17 cellular contexts compared by ENCODE assay signal in the genomic region with DNA sequence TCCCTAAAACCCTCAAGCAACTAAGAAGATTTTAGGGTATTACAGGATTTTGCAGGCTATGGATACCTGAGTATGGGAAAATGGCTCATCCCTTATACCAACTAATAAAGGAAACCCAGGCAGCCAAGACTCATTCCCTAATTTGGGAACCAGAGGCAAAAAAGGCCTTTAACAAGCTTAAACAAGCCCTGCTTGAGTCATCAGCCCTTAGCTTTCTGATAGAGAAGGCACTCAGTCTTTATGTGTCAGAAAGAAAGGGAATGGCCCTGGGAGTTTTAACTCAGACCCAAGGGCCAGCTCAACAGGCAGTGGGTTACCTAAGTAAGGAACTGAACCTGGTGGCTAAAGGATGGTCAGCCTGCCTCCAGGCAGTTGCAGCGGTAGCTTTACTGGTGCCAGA.
DNase-seq lines count a peak whose midpoint lies in the region; TF ChIP-seq lines count a peak whose summit lies in the region.
"Had no signal": no experiment of that assay in that cellular context is flagged by ENCODE, and none has a peak within 500 bp of the region (broad histone marks: within the 10 kb centered on the region; RNA-seq: fewer than 3 reads in every experiment).

No MANE protein-coding gene starts in this region.

- H3K27me3 ChIP-seq in endodermal cell (ENCODE audit: control insufficient read depth, insufficient read depth, low read length, poor library complexity, severe bottlenecking) (no peaks in the 10 kb centered on the region), HAP-1 (ENCODE audit: low read depth) (no peaks in the 10 kb centered on the region; the same call in 1 of the 2 replicates)

- no peak overlapping the region for H3K4me3 ChIP-seq in HEK293 (ENCODE audit: low read depth, low read length)
- no peak overlapping the region for H3K4me3 ChIP-seq in endodermal cell (ENCODE audit: low read length)
- no peak overlapping the region for H3K4me3 ChIP-seq in HAP-1
- H3K4me3 ChIP-seq: A549 had no signal

- TF ChIP-seq CTCF in HEK293 (tag by site-specific recombination; IDR thresholded peaks at IDR 0.05) (no peak), endodermal cell (conservative IDR thresholded peaks at IDR 0.05) (no peak)

- H3K27me3 Mint-ChIP-seq in endodermal cell (ENCODE audit: insufficient read depth) = no peaks in the 10 kb centered on the region
- peaks cover 13% of the 10 kb centered on the region for H3K27me3 Mint-ChIP-seq in activated naive CD4-positive, alpha-beta T cell treated with anti-CD3 and anti-CD28 coated beads for 36 hours (ENCODE audit: low read depth)

- DNase-seq in NCI-H82 (lab: John Stamatoyannopoulos, UW) (peak; percentile 58), endodermal cell (peak; percentile 37), myocyte (ENCODE audit: low read depth) (peak; percentile 16), mesenteric fat pad (ENCODE audit: low spot score) (no peak), HAP-1 (ENCODE audit: low spot score in 2 of 2) (no peak)
- no peak for DNase-seq in activated naive CD4-positive, alpha-beta T cell treated with anti-CD3 and anti-CD28 coated beads for 36 hours
- DNase-seq: Caco-2; CD4-positive, alpha-beta T cell; H7; Karpas-422; NCI-H146; NCI-H2029 treated with DMSO at 0.1 percent for 48 hours; OCI-M1; SIG-M5 had no signal

- intact Hi-C loops in activated naive CD4-positive, alpha-beta T cell treated with anti-CD3 and anti-CD28 coated beads for 36 hours (cut with micrococcal nuclease) = no loop called here

- no peaks in the 10 kb centered on the region for H3K4me1 ChIP-seq in HEK293 (ENCODE audit: control insufficient read depth, insufficient read depth, low read length)
- peaks cover 4% of the 10 kb centered on the region for H3K4me1 ChIP-seq in endodermal cell (ENCODE audit: control insufficient read depth, insufficient read depth, low read length)
- H3K4me1 ChIP-seq in HAP-1 = no peaks in the 10 kb centered on the region
- H3K4me1 ChIP-seq: A549, Caco-2 had no signal

- POLR2A ChIA-PET in HEK293 (lab: Yijun Ruan, JAX) = no interaction called here

- H3K27ac ChIP-seq in HEK293 (ENCODE audit: extremely low read depth, low read depth, low read length) (no peak overlapping the region), endodermal cell (ENCODE audit: low read depth, low read length) (no peak overlapping the region)
- H3K27ac ChIP-seq: A549 had no signal

- H3K36me3 Mint-ChIP-seq in endodermal cell (ENCODE audit: low read depth) = no peaks in the 10 kb centered on the region
- H3K36me3 Mint-ChIP-seq in activated naive CD4-positive, alpha-beta T cell treated with anti-CD3 and anti-CD28 coated beads for 36 hours (ENCODE audit: low read depth) = no peaks in the 10 kb centered on the region

- H3K36me3 ChIP-seq in HEK293 (ENCODE audit: control insufficient read depth in 2 of 2, insufficient read depth in 1 of 2, low read length in 2 of 2) = no peaks in the 10 kb centered on the region
- no peaks in the 10 kb centered on the region for H3K36me3 ChIP-seq in endodermal cell (ENCODE audit: control insufficient read depth, insufficient read depth, low read length)
- no peaks in the 10 kb centered on the region for H3K36me3 ChIP-seq in HAP-1 (replicated peaks)

- H3K9ac ChIP-seq in endodermal cell (ENCODE audit: extremely low read depth, low read length, poor library complexity, severe bottlenecking) = no peak overlapping the region

- H3K4me3 Mint-ChIP-seq in endodermal cell = no peak overlapping the region
- no peak overlapping the region for H3K4me3 Mint-ChIP-seq in activated naive CD4-positive, alpha-beta T cell treated with anti-CD3 and anti-CD28 coated beads for 36 hours
- H3K4me3 Mint-ChIP-seq: CD4-positive, alpha-beta T cell; IgD-negative memory B cell had no signal

- WGBS in endodermal cell (ENCODE audit: insufficient coverage in 1 of 2, insufficient read length in 1 of 2), 2 experiments = 80% methylated on average over 1 of the region's 1 CpG; no CpG with 5 or more reads in 1 of the 2 experiments

- H3K27ac Mint-ChIP-seq in endodermal cell = no peak overlapping the region
- no peak overlapping the region for H3K27ac Mint-ChIP-seq in activated naive CD4-positive, alpha-beta T cell treated with anti-CD3 and anti-CD28 coated beads for 36 hours
- H3K27ac Mint-ChIP-seq: CD4-positive, alpha-beta T cell; IgD-negative memory B cell had no signal

- CTCF ChIA-PET in HEK293 (lab: Yijun Ruan, JAX) = interaction anchor here (0.7 to 1.0 kb wide), 2 partner anchors 143 to 766 kb away, joined by 3 read pairs; no protein-coding TSS in a partner anchor
- CTCF ChIA-PET in activated naive CD4-positive, alpha-beta T cell treated with anti-CD3 and anti-CD28 coated beads for 36 hours (lab: Charles Lee) = interaction anchor here (0.6 to 1.6 kb wide), 3 partner anchors 23 to 380 kb away, joined by 3 to 6 read pairs (median 4); no protein-coding TSS in a partner anchor

- H3K9me3 ChIP-seq in HEK293 (ENCODE audit: control insufficient read depth, insufficient read depth, low read depth, low read length) (no peaks in the 10 kb centered on the region), endodermal cell (ENCODE audit: control insufficient read depth, low read length) (peaks cover 13% of the 10 kb centered on the region), HAP-1 (no peaks in the 10 kb centered on the region)
- H3K9me3 ChIP-seq: A549, Caco-2 had no signal

- no peaks in the 10 kb centered on the region for H3K9me3 Mint-ChIP-seq in endodermal cell
- peaks cover 4% of the 10 kb centered on the region for H3K9me3 Mint-ChIP-seq in activated naive CD4-positive, alpha-beta T cell treated with anti-CD3 and anti-CD28 coated beads for 36 hours
- H3K9me3 Mint-ChIP-seq: CD4-positive, alpha-beta T cell had no signal

- in situ Hi-C loops in HAP-1 (cut with MboI; ENCODE audit: low sequenced_read_pairs) = no loop called here

- H3K4me1 Mint-ChIP-seq in endodermal cell = peaks cover 33% of the 10 kb centered on the region
- no peaks in the 10 kb centered on the region for H3K4me1 Mint-ChIP-seq in activated naive CD4-positive, alpha-beta T cell treated with anti-CD3 and anti-CD28 coated beads for 36 hours (ENCODE audit: low read depth)
- H3K4me1 Mint-ChIP-seq: IgD-negative memory B cell had no signal

TF ChIP-seq in HEK293, 187 proteins besides CTCF, POLR2A, EP300 and RAD21:
- TF ChIP-seq, protein P1, sequence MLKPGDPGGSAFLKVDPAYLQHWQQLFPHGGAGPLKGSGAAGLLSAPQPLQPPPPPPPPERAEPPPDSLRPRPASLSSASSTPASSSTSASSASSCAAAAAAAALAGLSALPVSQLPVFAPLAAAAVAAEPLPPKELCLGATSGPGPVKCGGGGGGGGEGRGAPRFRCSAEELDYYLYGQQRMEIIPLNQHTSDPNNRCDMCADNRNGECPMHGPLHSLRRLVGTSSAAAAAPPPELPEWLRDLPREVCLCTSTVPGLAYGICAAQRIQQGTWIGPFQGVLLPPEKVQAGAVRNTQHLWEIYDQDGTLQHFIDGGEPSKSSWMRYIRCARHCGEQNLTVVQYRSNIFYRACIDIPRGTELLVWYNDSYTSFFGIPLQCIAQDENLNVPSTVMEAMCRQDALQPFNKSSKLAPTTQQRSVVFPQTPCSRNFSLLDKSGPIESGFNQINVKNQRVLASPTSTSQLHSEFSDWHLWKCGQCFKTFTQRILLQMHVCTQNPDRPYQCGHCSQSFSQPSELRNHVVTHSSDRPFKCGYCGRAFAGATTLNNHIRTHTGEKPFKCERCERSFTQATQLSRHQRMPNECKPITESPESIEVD (tag by site-specific recombination; IDR thresholded peaks at IDR 0.05) = no peak
- TF ChIP-seq PRDM1 (tag by site-specific recombination; IDR thresholded peaks at IDR 0.05) = 0 out of 2 replicates have a peak, but pooled peaks have one; percentile 11

Comparison
In these comparisons a context has a peak if more than half of its experiments do, and no peak if none do; other contexts are left out.
1. DNase-seq: peak in NCI-H82 (single experiment), endodermal cell (single experiment) and myocyte (single experiment); none in mesenteric fat pad (single experiment), activated naive CD4-positive, alpha-beta T cell treated with anti-CD3 and anti-CD28 coated beads for 36 hours (single experiment) and HAP-1 (0 of 2).